Comparison of ENCODE assay signal across 20 cellular contexts in the genomic region with DNA sequence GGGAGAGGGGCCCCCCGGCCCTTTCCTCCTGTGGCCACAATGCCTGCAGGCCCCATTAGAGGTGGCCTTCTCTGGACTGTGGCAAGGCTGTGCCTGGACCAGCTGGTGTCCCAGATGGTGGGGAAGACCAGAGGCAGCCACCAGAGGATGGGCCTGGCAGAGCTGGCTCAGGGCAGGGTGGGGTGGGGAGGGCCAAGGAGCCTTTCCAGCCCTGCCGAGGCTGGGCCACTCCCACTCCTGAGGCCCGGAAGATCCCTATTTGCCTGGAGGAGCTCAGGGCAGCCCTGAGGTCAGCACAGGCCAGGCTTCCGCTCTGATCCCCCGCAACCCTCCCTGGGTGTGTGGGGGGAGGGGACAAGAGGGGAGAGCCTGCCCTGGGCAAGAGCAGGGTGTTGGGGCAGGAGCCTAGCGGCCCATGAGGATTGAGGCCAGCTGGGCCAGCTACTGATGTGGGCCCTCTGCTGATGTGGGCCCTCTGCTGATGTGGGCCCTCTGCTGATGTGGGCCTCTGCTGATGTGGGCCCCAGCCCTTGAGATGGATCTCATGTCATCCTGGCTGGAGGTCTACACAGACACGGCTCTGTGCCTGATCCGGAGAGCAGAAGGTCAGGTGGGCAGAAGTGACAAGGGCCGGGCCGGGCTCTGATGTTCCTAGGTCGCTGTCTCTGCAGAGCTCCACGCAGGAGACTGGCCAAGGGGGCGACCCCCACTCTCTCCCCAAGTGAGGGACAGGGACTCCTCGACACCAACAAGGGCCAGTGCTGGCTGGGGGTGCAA. TPM values are rescaled to one million over a fixed set of nuclear protein-coding genes. Genes with fewer than 3 reads are reported as not detected.
A peak's percentile ranks its signal among the peaks of the same experiment; 100 is the strongest.
DNase-seq lines count a peak whose midpoint lies in the region; ATAC-seq and TF ChIP-seq lines count a peak whose summit lies in the region.
"Had no signal": no experiment of that assay in that cellular context is flagged by ENCODE, and none has a peak within 500 bp of the region (broad histone marks: within the 10 kb centered on the region; RNA-seq: fewer than 3 reads in every experiment).

No MANE protein-coding gene starts in this region.

- peaks cover 14% of the 10 kb centered on the region for H3K36me3 Mint-ChIP-seq in neural progenitor cell

- H3K4me1 ChIP-seq in HEK293 (ENCODE audit: control insufficient read depth, insufficient read depth, low read length) (peaks cover 3% of the 10 kb centered on the region; the same call in 1 of the 2 replicates), Panc1 (ENCODE audit: control insufficient read depth, insufficient read depth, low read length) (peaks cover 4% of the 10 kb centered on the region), neural progenitor cell (peaks cover 15% of the 10 kb centered on the region)

- H3K4me3 ChIP-seq in HEK293 (ENCODE audit: low read depth, low read length) (no peak overlapping the region), Panc1 (ENCODE audit: low read depth in 2 of 2, low read length in 2 of 2) (no peak overlapping the region), neural progenitor cell (no peak overlapping the region)
- H3K4me3 ChIP-seq: adrenal gland, upper lobe of left lung had no signal

- CTCF ChIA-PET in HEK293 (lab: Yijun Ruan, JAX): interaction anchor here (0.6 to 2.5 kb wide), 7 partner anchors 11 to 601 kb away, joined by 3 to 11 read pairs (median 3); no protein-coding TSS in a partner anchor
- CTCF ChIA-PET in Panc1 (lab: Charles Lee): interaction anchor here (0.7 kb wide), 1 partner anchor 40 kb away, joined by 4 read pairs; no protein-coding TSS in a partner anchor

- peaks cover 12% of the 10 kb centered on the region for H3F3A ChIP-seq in neural progenitor cell (ENCODE audit: low read depth)

- peaks cover 22% of the 10 kb centered on the region for H4K20me1 ChIP-seq in neural progenitor cell (ENCODE audit: low read depth)

- no peak overlapping the region for H3K9ac ChIP-seq in neural progenitor cell

- H3K4me1 Mint-ChIP-seq in neural progenitor cell: peaks cover 11% of the 10 kb centered on the region

- TF ChIP-seq CTCF in HEK293 (tag by site-specific recombination; IDR thresholded peaks at IDR 0.05) (no peak), Panc1 (IDR thresholded peaks at IDR 0.05) (no peak), neural progenitor cell (IDR thresholded peaks at IDR 0.05) (no peak)

- no TSS peak for BruUV-seq in Panc1 (replicated peaks; lab: Mats Ljungman, UMichigan)

- H3K27me3 Mint-ChIP-seq in neural progenitor cell (ENCODE audit: insufficient read depth, low read depth): peaks cover 8% of the 10 kb centered on the region
- H3K27me3 Mint-ChIP-seq: activated T-cell treated with anti-CD3 and anti-CD28 coated beads, Interleukin-2, amount 50 U/mL, for 24 hours had no signal

- intact Hi-C loops in Panc1 (cut with micrococcal nuclease; ENCODE audit: unreplicated experiment): no loop called here

- H3K27ac ChIP-seq in HEK293 (ENCODE audit: extremely low read depth, low read depth, low read length) (no peak overlapping the region), Panc1 (ENCODE audit: low read length) (no peak overlapping the region), neural progenitor cell (peak overlapping the region; percentile 25)
- H3K27ac ChIP-seq: adrenal gland, upper lobe of left lung had no signal

- DNase-seq in Panc1 (ENCODE audit: low read depth, low spot score): no peak
- DNase-seq in neural progenitor cell (ENCODE audit: low spot score): peak; percentile 58
- DNase-seq in NCI-H526 (lab: John Stamatoyannopoulos, UW): no peak
- DNase-seq in anterior cingulate cortex (lab: John Stamatoyannopoulos, UW): no peak
- DNase-seq: activated CD4-positive, alpha-beta T cell treated with anti-CD3 and anti-CD28 coated beads for 48 hours; activated T-cell treated with anti-CD3 and anti-CD28 coated beads, Interleukin-2, amount 50 U/mL, for 24 hours; naive thymus-derived CD8-positive, alpha-beta T cell; NCI-H1048; OCI-M1; stimulated activated CD4-positive, alpha-beta T cell treated with anti-CD3 and anti-CD28 coated beads, Interleukin-4, amount 100 ng/mL, for 24 hours had no signal

- in situ Hi-C loops in Panc1 (cut with HindIII; ENCODE audit: low pct_unique_long_range_greater_than_20kb, low sequenced_read_pairs): no loop called here

- peak; percentile 40; the same call in 1 of the 2 replicates for ATAC-seq in Panc1
- peak; percentile 12 for ATAC-seq in esophagus mucosa
- no peak for ATAC-seq in GM21360 (IDR thresholded peaks at IDR 0.05; ENCODE audit: unreplicated experiment)
- ATAC-seq: left lobe of liver; naive thymus-derived CD8-positive, alpha-beta T cell; sciatic nerve had no signal

- no peak overlapping the region for H3K4me2 ChIP-seq in neural progenitor cell

- POLR2A ChIA-PET in HEK293 (lab: Yijun Ruan, JAX): interaction anchor here (0.8 to 1.9 kb wide), 3 partner anchors 20 to 26 kb away, joined by 3 to 6 read pairs (median 4); no protein-coding TSS in a partner anchor
- POLR2A ChIA-PET in Panc1 (lab: Charles Lee): no interaction called here

- no peak overlapping the region for H2AFZ ChIP-seq in neural progenitor cell (replicated peaks)

- peaks cover 0 to 38% of the 10 kb centered on the region in 2 experiments; a peak in 2 of 3 replicates for H3K36me3 ChIP-seq in HEK293 (ENCODE audit: control insufficient read depth in 2 of 2, insufficient read depth in 1 of 2, low read length in 2 of 2)
- H3K36me3 ChIP-seq in Panc1 (ENCODE audit: control insufficient read depth, insufficient read depth, low read length): peaks cover 3% of the 10 kb centered on the region; the same call in 1 of the 2 replicates
- H3K36me3 ChIP-seq in neural progenitor cell: no peaks in the 10 kb centered on the region

- H3K4me3 Mint-ChIP-seq in neural progenitor cell: no peak overlapping the region
- H3K4me3 Mint-ChIP-seq: activated T-cell treated with anti-CD3 and anti-CD28 coated beads, Interleukin-2, amount 50 U/mL, for 24 hours; CD14-positive monocyte; naive thymus-derived CD8-positive, alpha-beta T cell had no signal

- H3K79me2 ChIP-seq in neural progenitor cell (ENCODE audit: low read depth): peaks cover 11% of the 10 kb centered on the region

- H3K27ac Mint-ChIP-seq in neural progenitor cell: no peak overlapping the region
- H3K27ac Mint-ChIP-seq: activated T-cell treated with anti-CD3 and anti-CD28 coated beads, Interleukin-2, amount 50 U/mL, for 24 hours had no signal

- H3K27me3 ChIP-seq in Panc1 (ENCODE audit: control insufficient read depth, insufficient read depth, low read length): no peaks in the 10 kb centered on the region
- no peaks in the 10 kb centered on the region for H3K27me3 ChIP-seq in neural progenitor cell
- H3K27me3 ChIP-seq: adrenal gland, upper lobe of left lung had no signal

- H3K9me3 ChIP-seq in HEK293 (ENCODE audit: control insufficient read depth, insufficient read depth, low read depth, low read length) (no peaks in the 10 kb centered on the region), Panc1 (ENCODE audit: control insufficient read depth, insufficient read depth, low read depth, low read length) (no peaks in the 10 kb centered on the region), neural progenitor cell (ENCODE audit: low read depth) (no peaks in the 10 kb centered on the region)
- H3K9me3 ChIP-seq: adrenal gland, upper lobe of left lung had no signal

- H3K9me3 Mint-ChIP-seq in neural progenitor cell: peaks cover 11% of the 10 kb centered on the region

TF ChIP-seq in HEK293, 187 proteins besides CTCF, POLR2A, EP300 and RAD21 (continues in another document):
- no peak for TF ChIP-seq ZBTB20 (tag by site-specific recombination; IDR thresholded peaks at IDR 0.05)
- TF ChIP-seq ZFP37 (tag by site-specific recombination; IDR thresholded peaks at IDR 0.05): no peak
- TF ChIP-seq, protein P1, sequence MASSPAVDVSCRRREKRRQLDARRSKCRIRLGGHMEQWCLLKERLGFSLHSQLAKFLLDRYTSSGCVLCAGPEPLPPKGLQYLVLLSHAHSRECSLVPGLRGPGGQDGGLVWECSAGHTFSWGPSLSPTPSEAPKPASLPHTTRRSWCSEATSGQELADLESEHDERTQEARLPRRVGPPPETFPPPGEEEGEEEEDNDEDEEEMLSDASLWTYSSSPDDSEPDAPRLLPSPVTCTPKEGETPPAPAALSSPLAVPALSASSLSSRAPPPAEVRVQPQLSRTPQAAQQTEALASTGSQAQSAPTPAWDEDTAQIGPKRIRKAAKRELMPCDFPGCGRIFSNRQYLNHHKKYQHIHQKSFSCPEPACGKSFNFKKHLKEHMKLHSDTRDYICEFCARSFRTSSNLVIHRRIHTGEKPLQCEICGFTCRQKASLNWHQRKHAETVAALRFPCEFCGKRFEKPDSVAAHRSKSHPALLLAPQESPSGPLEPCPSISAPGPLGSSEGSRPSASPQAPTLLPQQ (tag by site-specific recombination; IDR thresholded peaks at IDR 0.05): peak; percentile 77
- peak; percentile 89 for TF ChIP-seq ZFP69B (tag by site-specific recombination; IDR thresholded peaks at IDR 0.05)
- TF ChIP-seq GLIS1 (tag by site-specific recombination; IDR thresholded peaks at IDR 0.05): peak; percentile 75; the same call in 1 of the 2 replicates

RNA-seq across cellular contexts. Expression of a gene that starts 6.0 kb away (rescaled TPM):
- 33.5 TPM for total RNA-seq in Panc1 (2021; ENCODE audit: unreplicated experiment)
- polyA plus RNA-seq in Panc1 (2012; ENCODE audit: insufficient read length): 79.0 TPM
- 25.5 TPM for total RNA-seq in esophagus mucosa
- total RNA-seq in neural progenitor cell (ENCODE audit: low replicate concordance): 23.4 and 43.4 TPM in 2 replicates

RNA-seq across cellular contexts. Expression of a gene that starts 14.7 kb away (rescaled TPM):
- not detected for total RNA-seq in Panc1 (2021; ENCODE audit: unreplicated experiment)
- polyA plus RNA-seq in Panc1 (2012; ENCODE audit: insufficient read length): not detected
- total RNA-seq in esophagus mucosa: not detected
- total RNA-seq in neural progenitor cell (ENCODE audit: low replicate concordance): not detected in 2 replicates
- total RNA-seq: adrenal gland; epithelial cell of proximal tubule; left lobe of liver; naive thymus-derived CD8-positive, alpha-beta T cell; sciatic nerve; T-helper 1 cell treated with Interleukin-12 subunit alpha and Interleukin-12 subunit beta and Interleukin-4 antibody, amounts not matched to agents 30 ng/mL and 1 ng/mL, for 36 hours; upper lobe of left lung had no signal
- polyA plus RNA-seq: adrenal gland; CD14-positive monocyte; naive thymus-derived CD8-positive, alpha-beta T cell had no signal

RNA-seq across cellular contexts. Expression of a gene that starts 26.9 kb away (rescaled TPM):
- total RNA-seq in Panc1 (2021; ENCODE audit: unreplicated experiment) (17.5 TPM), esophagus mucosa (5.2 TPM), neural progenitor cell (ENCODE audit: low replicate concordance) (23.0 and 48.7 TPM in 2 replicates)
- polyA plus RNA-seq in Panc1 (2012; ENCODE audit: insufficient read length): 15.6 TPM
- polyA plus RNA-seq: naive thymus-derived CD8-positive, alpha-beta T cell had no signal

RNA-seq across cellular contexts. Expression of a gene that starts 39.4 kb away (rescaled TPM):
- total RNA-seq in Panc1 (2021; ENCODE audit: unreplicated experiment) (not detected), esophagus mucosa (not detected), neural progenitor cell (ENCODE audit: low replicate concordance) (not detected in 2 replicates)
- polyA plus RNA-seq in Panc1 (2012; ENCODE audit: insufficient read length): not detected
- total RNA-seq: adrenal gland; epithelial cell of proximal tubule; left lobe of liver; naive thymus-derived CD8-positive, alpha-beta T cell; sciatic nerve; T-helper 1 cell treated with Interleukin-12 subunit alpha and Interleukin-12 subunit beta and Interleukin-4 antibody, amounts not matched to agents 30 ng/mL and 1 ng/mL, for 36 hours; upper lobe of left lung had no signal
- polyA plus RNA-seq: adrenal gland; CD14-positive monocyte; naive thymus-derived CD8-positive, alpha-beta T cell had no signal

RNA-seq across cellular contexts. Expression of a gene that starts 55.0 kb away (rescaled TPM):
- total RNA-seq in Panc1 (2021; ENCODE audit: unreplicated experiment) (not detected), esophagus mucosa (not detected), neural progenitor cell (ENCODE audit: low replicate concordance) (not detected in 2 replicates)
- polyA plus RNA-seq in Panc1 (2012; ENCODE audit: insufficient read length): not detected
- total RNA-seq: adrenal gland; epithelial cell of proximal tubule; left lobe of liver; naive thymus-derived CD8-positive, alpha-beta T cell; sciatic nerve; T-helper 1 cell treated with Interleukin-12 subunit alpha and Interleukin-12 subunit beta and Interleukin-4 antibody, amounts not matched to agents 30 ng/mL and 1 ng/mL, for 36 hours had no signal
- polyA plus RNA-seq: adrenal gland; CD14-positive monocyte; naive thymus-derived CD8-positive, alpha-beta T cell had no signal
